7 cellular contexts compared by ENCODE assay signal in the genomic region with DNA sequence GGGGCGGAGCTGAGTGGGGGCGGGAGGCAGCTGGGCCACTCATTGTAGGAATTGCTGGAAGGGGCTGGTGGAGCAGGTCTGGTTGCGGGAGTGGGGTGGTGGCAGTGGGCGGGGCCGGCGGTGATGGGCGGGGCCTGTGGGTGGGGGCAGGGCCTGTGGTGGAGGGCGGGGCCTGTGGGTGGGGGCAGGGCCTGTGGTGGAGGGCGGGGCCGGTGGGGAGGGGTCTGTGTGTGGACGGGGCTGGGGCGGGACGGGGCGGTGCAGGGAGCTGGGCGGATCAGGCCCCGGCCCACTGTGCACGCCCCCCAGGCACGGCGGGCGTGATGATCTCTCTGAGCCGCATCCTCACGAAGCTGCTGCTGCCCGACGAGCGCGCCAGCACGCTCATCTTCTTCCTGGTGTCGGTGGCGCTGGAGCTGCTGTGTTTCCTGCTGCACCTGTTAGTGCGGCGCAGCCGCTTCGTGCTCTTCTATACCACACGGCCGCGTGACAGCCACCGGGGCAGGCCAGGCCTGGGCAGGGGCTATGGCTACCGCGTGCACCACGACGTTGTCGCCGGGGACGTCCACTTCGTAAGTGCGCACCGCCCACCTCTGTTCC.
DNase-seq lines count a peak whose midpoint lies in the region; ATAC-seq lines count a peak whose summit lies in the region.

No MANE protein-coding gene starts in this region.

- DNase-seq in activated CD4-positive, alpha-beta T cell treated with anti-CD3 and anti-CD28 coated beads for 1 hour: peak; percentile 55
- DNase-seq in effector memory CD4-positive, alpha-beta T cell: peak; percentile 68 to 69 (median 69)
- peak; percentile 58 for DNase-seq in stimulated activated CD4-positive, alpha-beta T cell treated with anti-CD3 and anti-CD28 coated beads, Interleukin-4, amount 100 ng/mL, for 24 hours
- DNase-seq in NK-92 (lab: John Stamatoyannopoulos, UW; ENCODE audit: unreplicated experiment) (no peak), kidney tubule cell (ENCODE audit: low spot score) (no peak), HCEC 1CT (no peak)

- peak overlapping the region; percentile 39 for H3K4me3 ChIP-seq in effector memory CD4-positive, alpha-beta T cell (ENCODE audit: insufficient read depth, low read depth, low read length, poor library complexity, severe bottlenecking)

- peak; percentile 51 for ATAC-seq in HG03342 (IDR thresholded peaks at IDR 0.05; ENCODE audit: unreplicated experiment)

- H3K4me1 ChIP-seq in effector memory CD4-positive, alpha-beta T cell (ENCODE audit: control insufficient read depth, insufficient read depth, low read length, poor library complexity, severe bottlenecking): peaks cover 10% of the 10 kb centered on the region

- H3K9me3 ChIP-seq in effector memory CD4-positive, alpha-beta T cell (ENCODE audit: control insufficient read depth, low read length): peaks cover 4% of the 10 kb centered on the region

- no peak overlapping the region for H3K27ac ChIP-seq in effector memory CD4-positive, alpha-beta T cell (ENCODE audit: insufficient read depth, low read length, poor library complexity, severe bottlenecking)

- no peaks in the 10 kb centered on the region for H3K27me3 ChIP-seq in effector memory CD4-positive, alpha-beta T cell (replicated peaks; ENCODE audit: control insufficient read depth, insufficient read depth, low read length, poor library complexity, severe bottlenecking)

- H3K36me3 ChIP-seq in effector memory CD4-positive, alpha-beta T cell (ENCODE audit: control insufficient read depth, insufficient read depth, low read length): no peaks in the 10 kb centered on the region

Comparison
In these comparisons a context has a peak if more than half of its experiments do, and no peak if none do; other contexts are left out.
1. DNase-seq: peak in activated CD4-positive, alpha-beta T cell treated with anti-CD3 and anti-CD28 coated beads for 1 hour (single experiment), effector memory CD4-positive, alpha-beta T cell (3 of 3) and stimulated activated CD4-positive, alpha-beta T cell treated with anti-CD3 and anti-CD28 coated beads, Interleukin-4, amount 100 ng/mL, for 24 hours (single experiment); none in NK-92 (single experiment), kidney tubule cell (single experiment) and HCEC 1CT (single experiment).